ENCODE assay signal across 1 cellular context in genomic region chr16:2973081-2973480, GRCh38.
TF ChIP-seq lines count a peak whose summit lies in the region.

No MANE protein-coding gene starts in this region.

TF ChIP-seq in K562, 482 proteins besides CTCF, POLR2A, EP300 and RAD21 (continued from another document):
- TF ChIP-seq ZNF133 (CRISPR knock-in tag; IDR thresholded peaks at IDR 0.05) (no peak), POLR2AphosphoS2 (IDR thresholded peaks at IDR 0.05; ENCODE audit: low read length) (peak; percentile 52; the same call in 1 of the 2 replicates), TFAM (CRISPR knock-in tag; conservative IDR thresholded peaks at IDR 0.05) (no peak), RFX7 (CRISPR knock-in tag; IDR thresholded peaks at IDR 0.05) (no peak), PTRF (tag; IDR thresholded peaks at IDR 0.05) (no peak), SMAD4 (CRISPR knock-in tag; conservative IDR thresholded peaks at IDR 0.05) (no peak)
